1 cellular context compared by ENCODE assay signal in genomic region chr1:174165471-174166137, GRCh38.
TF ChIP-seq lines count a peak whose summit lies in the region.

No MANE protein-coding gene starts in this region.

TF ChIP-seq in K562, 482 proteins besides CTCF, POLR2A, EP300 and RAD21 (continued from another document and continues in another):
- TF ChIP-seq CHD7 (IDR thresholded peaks at IDR 0.05; ENCODE audit: low read depth, low read length), result no peak
- TF ChIP-seq CUX1 (CRISPR knock-in tag; IDR thresholded peaks at IDR 0.05), result no peak
- TF ChIP-seq DNMT1 (IDR thresholded peaks at IDR 0.05), result no peak
- no peak for TF ChIP-seq U2AF1 (optimal IDR thresholded peaks at IDR 0.05; ENCODE audit: low read depth, low read length)
- TF ChIP-seq SMARCE1 (IDR thresholded peaks at IDR 0.05), result 0 out of 2 replicates have a peak, but pooled peaks have one; percentile 8
- no peak for TF ChIP-seq ZNF77 (CRISPR knock-in tag; IDR thresholded peaks at IDR 0.05)
- TF ChIP-seq ZNF282 (CRISPR knock-in tag; IDR thresholded peaks at IDR 0.05), result no peak
- TF ChIP-seq NEUROD1 (IDR thresholded peaks at IDR 0.05; ENCODE audit: borderline replicate concordance, low read depth, low read length, partially characterized antibody), result no peak
- TF ChIP-seq ZNF133 (CRISPR knock-in tag; IDR thresholded peaks at IDR 0.05), result no peak
- no peak for TF ChIP-seq ATF6 (CRISPR knock-in tag; IDR thresholded peaks at IDR 0.05)
- no peak for TF ChIP-seq ZSCAN29 (IDR thresholded peaks at IDR 0.05)
- no peak for TF ChIP-seq ZNF445 (CRISPR knock-in tag; IDR thresholded peaks at IDR 0.05; ENCODE audit: low read depth)
- no peak for TF ChIP-seq ZNF75A (CRISPR knock-in tag; IDR thresholded peaks at IDR 0.05)
- TF ChIP-seq NR2C2 (CRISPR knock-in tag; IDR thresholded peaks at IDR 0.05), result no peak
- no peak for TF ChIP-seq NR2C2 (tag; IDR thresholded peaks at IDR 0.05)
- TF ChIP-seq KDM1A (IDR thresholded peaks at IDR 0.05), result no peak
- TF ChIP-seq HSF4 (CRISPR knock-in tag; IDR thresholded peaks at IDR 0.05; ENCODE audit: borderline replicate concordance), result no peak
- no peak for TF ChIP-seq ZNF695 (CRISPR knock-in tag; IDR thresholded peaks at IDR 0.05)
- TF ChIP-seq SRSF9 (IDR thresholded peaks at IDR 0.05; ENCODE audit: borderline replicate concordance, low read depth, low read length), result no peak
- TF ChIP-seq ZBTB2 (IDR thresholded peaks at IDR 0.05), result no peak
- no peak for TF ChIP-seq ZBTB5 (IDR thresholded peaks at IDR 0.05)
- no peak for TF ChIP-seq ZFP91 (CRISPR knock-in tag; IDR thresholded peaks at IDR 0.05)
- no peak for TF ChIP-seq MLX (CRISPR knock-in tag; conservative IDR thresholded peaks at IDR 0.05)
- no peak for TF ChIP-seq PTRF (tag; IDR thresholded peaks at IDR 0.05)
- no peak for TF ChIP-seq POU5F1 (IDR thresholded peaks at IDR 0.05; ENCODE audit: borderline replicate concordance, low read depth, low read length, partially characterized antibody)
- TF ChIP-seq PHF20 (IDR thresholded peaks at IDR 0.05; ENCODE audit: partially characterized antibody), result no peak
- TF ChIP-seq NR3C1 (CRISPR knock-in tag; IDR thresholded peaks at IDR 0.05), result no peak
- TF ChIP-seq HDGF (IDR thresholded peaks at IDR 0.05), result peak; percentile 32; the same call in 1 of the 2 replicates
- TF ChIP-seq ZNF280B (CRISPR knock-in tag; IDR thresholded peaks at IDR 0.05), result no peak
- no peak for TF ChIP-seq XRCC4 (IDR thresholded peaks at IDR 0.05; ENCODE audit: extremely low read depth, insufficient read depth, insufficient read length)
- no peak for TF ChIP-seq ZNF584 (CRISPR knock-in tag; IDR thresholded peaks at IDR 0.05; ENCODE audit: low read depth)
- no peak for TF ChIP-seq SRSF7 (optimal IDR thresholded peaks at IDR 0.05; ENCODE audit: low read depth, low read length)
